ENCODE assay signal across 25 cellular contexts in genomic region chr3:47912006-47912504, GRCh38.
DNase-seq lines count a peak whose midpoint lies in the region; ATAC-seq and TF ChIP-seq lines count a peak whose summit lies in the region.
"Had no signal": no experiment of that assay in that cellular context is flagged by ENCODE, and none has a peak within 500 bp of the region (broad histone marks: within the 10 kb centered on the region; RNA-seq: fewer than 3 reads in every experiment).

No MANE protein-coding gene starts in this region.

- CTCF ChIA-PET in T-cell (lab: Charles Lee): no interaction called here

- TF ChIP-seq CTCF in chondrocyte (IDR thresholded peaks at IDR 0.05): no peak
- TF ChIP-seq CTCF in progenitor cell of endocrine pancreas (IDR thresholded peaks at IDR 0.05; ENCODE audit: unreplicated experiment): no peak

- H3K4me3 Mint-ChIP-seq in chondrocyte (ENCODE audit: unreplicated experiment) (no peak overlapping the region), progenitor cell of endocrine pancreas (ENCODE audit: low read depth) (no peak overlapping the region), T-cell (no peak overlapping the region)
- H3K4me3 Mint-ChIP-seq: activated CD8-positive, alpha-beta T cell treated with anti-CD3 and anti-CD28 coated beads for 36 hours; activated naive CD8-positive, alpha-beta T cell treated with anti-CD3 and anti-CD28 coated beads for 36 hours; neural progenitor cell had no signal

- H3K27me3 Mint-ChIP-seq in chondrocyte (ENCODE audit: low read depth) (no peaks in the 10 kb centered on the region), progenitor cell of endocrine pancreas (no peaks in the 10 kb centered on the region), T-cell (no peaks in the 10 kb centered on the region)
- H3K27me3 Mint-ChIP-seq: activated CD8-positive, alpha-beta T cell treated with anti-CD3 and anti-CD28 coated beads for 36 hours; activated naive CD8-positive, alpha-beta T cell treated with anti-CD3 and anti-CD28 coated beads for 36 hours had no signal

- POLR2A ChIA-PET in T-cell (lab: Charles Lee): no interaction called here

- H3K27ac Mint-ChIP-seq in chondrocyte (ENCODE audit: unreplicated experiment): peak overlapping the region; percentile 14
- H3K27ac Mint-ChIP-seq in progenitor cell of endocrine pancreas: peak overlapping the region; percentile 11
- H3K27ac Mint-ChIP-seq in T-cell: no peak overlapping the region
- H3K27ac Mint-ChIP-seq: activated naive CD8-positive, alpha-beta T cell treated with anti-CD3 and anti-CD28 coated beads for 36 hours; neural progenitor cell had no signal

- H3K4me1 Mint-ChIP-seq in chondrocyte (ENCODE audit: low read depth): peaks cover 20% of the 10 kb centered on the region
- H3K4me1 Mint-ChIP-seq in progenitor cell of endocrine pancreas (ENCODE audit: low read depth): peaks cover 27% of the 10 kb centered on the region
- H3K4me1 Mint-ChIP-seq in T-cell: no peaks in the 10 kb centered on the region
- H3K4me1 Mint-ChIP-seq: activated naive CD8-positive, alpha-beta T cell treated with anti-CD3 and anti-CD28 coated beads for 36 hours had no signal

- DNase-seq in EL: peak; percentile 40
- DNase-seq in M059J (ENCODE audit: low read depth): peak; percentile 40
- DNase-seq in chondrocyte (ENCODE audit: low spot score): no peak
- DNase-seq in progenitor cell of endocrine pancreas (ENCODE audit: low spot score, unreplicated experiment): no peak
- no peak for DNase-seq in AML-193 (lab: John Stamatoyannopoulos, UW)
- no peak for DNase-seq in T-cell
- DNase-seq in SHP77 (lab: John Stamatoyannopoulos, UW): no peak
- no peak for DNase-seq in NCI-H2107 treated with DMSO at 0.1 percent for 48 hours (lab: John Stamatoyannopoulos, UW; ENCODE audit: unreplicated experiment)
- DNase-seq: ACHN; activated CD4-positive, alpha-beta T cell treated with anti-CD3 and anti-CD28 coated beads for 1 hour; activated CD8-positive, alpha-beta T cell treated with anti-CD3 and anti-CD28 coated beads for 36 hours; activated effector memory CD4-positive, alpha-beta T cell treated with Interleukin-2 at 50 U/mL for 16 hours; activated naive CD8-positive, alpha-beta T cell treated with anti-CD3 and anti-CD28 coated beads for 36 hours; COR-L47; foreskin keratinocyte; lower lobe of right lung; NCI-H1436 treated with DMSO at 0.1 percent for 48 hours; NCI-H510A treated with DMSO at 0.1 percent for 48 hours; NK-92 treated with Interleukin-12 subunit alpha and Interleukin-12 subunit beta, amount 100 ng/mL, for 24 hours; PC-9; SHP77 treated with DMSO at 0.1 percent for 48 hours; sigmoid colon; upper lobe of left lung had no signal

- no peak for ATAC-seq in T-cell (replicated peaks in 1 of 4)
- ATAC-seq: activated CD8-positive, alpha-beta T cell treated with anti-CD3 and anti-CD28 coated beads for 36 hours; foreskin keratinocyte; GM12878; lower lobe of right lung had no signal

- H3K36me3 Mint-ChIP-seq in chondrocyte (ENCODE audit: low read depth): peaks cover 53% of the 10 kb centered on the region
- peaks cover 43% of the 10 kb centered on the region for H3K36me3 Mint-ChIP-seq in progenitor cell of endocrine pancreas (ENCODE audit: insufficient read depth)
- H3K36me3 Mint-ChIP-seq in T-cell: peaks cover 77% of the 10 kb centered on the region

- H3K9me3 Mint-ChIP-seq in chondrocyte (ENCODE audit: low read depth): no peaks in the 10 kb centered on the region
- no peaks in the 10 kb centered on the region for H3K9me3 Mint-ChIP-seq in progenitor cell of endocrine pancreas (ENCODE audit: low read depth)
- peaks cover 0 to 2% (median 0%) of the 10 kb centered on the region in 3 donors for H3K9me3 Mint-ChIP-seq in T-cell
- H3K9me3 Mint-ChIP-seq: activated CD8-positive, alpha-beta T cell treated with anti-CD3 and anti-CD28 coated beads for 36 hours; activated naive CD8-positive, alpha-beta T cell treated with anti-CD3 and anti-CD28 coated beads for 36 hours had no signal

Comparison
In these comparisons a context has a peak if more than half of its experiments do, and no peak if none do; other contexts are left out.
1. DNase-seq: peak in EL (single experiment) and M059J (single experiment); none in chondrocyte (single experiment), progenitor cell of endocrine pancreas (single experiment), AML-193 (0 of 2), T-cell (0 of 34), SHP77 (0 of 2) and NCI-H2107 treated with DMSO at 0.1 percent for 48 hours (single experiment).
2. H3K27ac Mint-ChIP-seq: peak in chondrocyte (single experiment) and progenitor cell of endocrine pancreas (single experiment); none in T-cell (0 of 2).